In genomic region chr5:124060010-124060409, GRCh38 we compare ENCODE assay signal across 28 cellular contexts.
"Had no signal": no experiment of that assay in that cellular context is flagged by ENCODE, and none has a peak within 500 bp of the region (broad histone marks: within the 10 kb centered on the region; RNA-seq: fewer than 3 reads in every experiment).

No MANE protein-coding gene starts in this region.

- H3K27me3 Mint-ChIP-seq: naive B cell; stimulated activated naive CD8-positive, alpha-beta T cell treated with anti-CD3 and anti-CD28 coated beads, Interleukin-15, amount 100 ng/mL, for 72 hours had no signal

- H3K9me3 ChIP-seq: gastrocnemius medialis, heart left ventricle, mucosa of descending colon, psoas muscle, right atrium auricular region, suprapubic skin, transverse colon, upper lobe of right lung, uterus had no signal

- H3K79me2 ChIP-seq: hepatocyte had no signal

- ATAC-seq: gastrocnemius medialis; heart left ventricle; left lobe of liver; mucosa of descending colon; natural killer cell treated with Interleukin-12 subunit alpha and Interleukin-12 subunit beta and Interleukin-15 and Interleukin-18, amount 100 ng/mL, for 72 hours; sciatic nerve; stimulated activated naive CD8-positive, alpha-beta T cell treated with anti-CD3 and anti-CD28 coated beads, Interleukin-15, amount 100 ng/mL, for 72 hours had no signal

- H3K36me3 Mint-ChIP-seq: naive B cell; natural killer cell treated with Interleukin-12 subunit alpha and Interleukin-12 subunit beta and Interleukin-15 and Interleukin-18, amount 100 ng/mL, for 72 hours; neural progenitor cell had no signal

- H3K27me3 ChIP-seq: gastrocnemius medialis, heart left ventricle, hepatocyte, neural progenitor cell, right atrium auricular region, suprapubic skin, transverse colon, upper lobe of right lung, uterus had no signal

- H3K27ac ChIP-seq: gastrocnemius medialis, heart left ventricle, hepatocyte, neural progenitor cell, psoas muscle, right atrium auricular region, suprapubic skin, transverse colon, upper lobe of right lung, uterus had no signal

- DNase-seq: cortex of kidney; foreskin fibroblast; gastrocnemius medialis; heart left ventricle; kidney; mesenchymal stem cell; mucosa of descending colon; naive B cell; psoas muscle; stimulated activated CD4-positive, alpha-beta T cell treated with anti-CD3 and anti-CD28 coated beads, Interleukin-12 subunit alpha, Interleukin-12 subunit beta, amount 100 ng/mL, for 4 hours; stimulated activated CD4-positive, alpha-beta T cell treated with anti-CD3 and anti-CD28 coated beads, Interleukin-1b, Interleukin-23, amount 100 ng/mL, for 48 hours; stimulated activated CD4-positive, alpha-beta T cell treated with anti-CD3 and anti-CD28 coated beads, Interleukin-4, amount 100 ng/mL, for 1 hour; stimulated activated CD8-positive, alpha-beta memory T cell treated with anti-CD3 and anti-CD28 coated beads, Interleukin-4, amount 100 ng/mL, for 48 hours; stimulated activated naive CD4-positive, alpha-beta T cell; stimulated activated naive CD8-positive, alpha-beta T cell treated with anti-CD3 and anti-CD28 coated beads, Interleukin-15, amount 100 ng/mL, for 72 hours; transverse colon; upper lobe of right lung; uterus had no signal

- H3K4me1 ChIP-seq: neural progenitor cell, uterus had no signal

- H3K27ac Mint-ChIP-seq: mesothelial cell of epicardium; natural killer cell treated with Interleukin-12 subunit alpha and Interleukin-12 subunit beta and Interleukin-15 and Interleukin-18, amount 100 ng/mL, for 72 hours; stimulated activated naive CD8-positive, alpha-beta T cell treated with anti-CD3 and anti-CD28 coated beads, Interleukin-15, amount 100 ng/mL, for 72 hours had no signal

- H2AFZ ChIP-seq: hepatocyte, neural progenitor cell had no signal

- H3K36me3 ChIP-seq: gastrocnemius medialis, heart left ventricle, neural progenitor cell, right atrium auricular region, suprapubic skin, transverse colon, upper lobe of right lung, uterus had no signal

- H3K4me2 ChIP-seq: hepatocyte, neural progenitor cell, smooth muscle cell had no signal

- H3K4me1 Mint-ChIP-seq: stimulated activated naive CD8-positive, alpha-beta T cell treated with anti-CD3 and anti-CD28 coated beads, Interleukin-15, amount 100 ng/mL, for 72 hours had no signal

- H3K4me3 ChIP-seq: gastrocnemius medialis, heart left ventricle, hepatocyte, lung, mucosa of descending colon, neural progenitor cell, psoas muscle, right atrium auricular region, smooth muscle cell, suprapubic skin, transverse colon, upper lobe of right lung, uterus had no signal

- H3K4me3 Mint-ChIP-seq: mesothelial cell of epicardium; natural killer cell treated with Interleukin-12 subunit alpha and Interleukin-12 subunit beta and Interleukin-15 and Interleukin-18, amount 100 ng/mL, for 72 hours; neural progenitor cell; stimulated activated naive CD8-positive, alpha-beta T cell treated with anti-CD3 and anti-CD28 coated beads, Interleukin-15, amount 100 ng/mL, for 72 hours had no signal
